In the genomic region with DNA sequence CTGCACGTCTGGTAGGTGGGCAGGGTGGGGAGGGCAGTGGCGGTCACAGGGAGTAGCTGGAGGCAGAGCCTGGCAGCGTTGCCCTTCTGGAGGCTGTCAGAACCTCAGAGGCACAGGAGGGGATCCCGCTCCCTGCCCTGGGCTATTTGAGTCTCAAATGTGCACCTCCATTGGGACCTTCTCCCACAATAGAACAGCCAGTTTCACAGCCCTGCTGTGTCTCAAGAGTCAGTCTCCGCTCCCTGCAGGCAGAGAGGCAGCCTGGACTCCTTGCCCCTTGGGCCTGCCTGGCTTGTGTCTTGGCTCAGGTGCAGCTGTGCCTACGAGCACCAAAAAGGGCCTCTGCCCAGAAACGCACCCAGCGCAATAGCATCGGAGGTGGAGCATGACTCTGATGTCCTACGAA, we compare ENCODE assay signal across 14 cellular contexts. TPM values are rescaled to one million over a fixed set of nuclear protein-coding genes. Genes with fewer than 3 reads are reported as not detected.
DNase-seq lines count a peak whose midpoint lies in the region; ATAC-seq and TF ChIP-seq lines count a peak whose summit lies in the region.
"Had no signal": no experiment of that assay in that cellular context is flagged by ENCODE, and none has a peak within 500 bp of the region (broad histone marks: within the 10 kb centered on the region; RNA-seq: fewer than 3 reads in every experiment).

No MANE protein-coding gene starts in this region.

- no peak for TF ChIP-seq CTCF in HFFc6 (IDR thresholded peaks at IDR 0.05)
- no peak for TF ChIP-seq CTCF in mesothelial cell of epicardium (IDR thresholded peaks at IDR 0.05; ENCODE audit: unreplicated experiment)
- TF ChIP-seq CTCF in right lobe of liver (IDR thresholded peaks at IDR 0.05) = no peak

- H3K4me3 Mint-ChIP-seq in HFFc6 (peak overlapping the region; percentile 9; the same call in 1 of the 2 replicates), mesothelial cell of epicardium (peak overlapping the region; percentile 63)
- no peak overlapping the region for H3K4me3 Mint-ChIP-seq in stimulated activated memory B cell treated with anti-CD40 and anti-IgM and Interleukin-4, amounts not matched to agents 10 μg/mL and 1 μg/mL and 100 μg/mL, for 72 hours

- H3K36me3 Mint-ChIP-seq in HFFc6 (ENCODE audit: low read depth) (no peaks in the 10 kb centered on the region), mesothelial cell of epicardium (no peaks in the 10 kb centered on the region)
- no peaks in the 10 kb centered on the region for H3K36me3 Mint-ChIP-seq in stimulated activated memory B cell treated with anti-CD40 and anti-IgM and Interleukin-4, amounts not matched to agents 10 μg/mL and 1 μg/mL and 100 μg/mL, for 72 hours

- DNase-seq in HFFc6 = no peak
- no peak for DNase-seq in adipocyte (ENCODE audit: low read depth)
- peak in 1 of 2 experiments; percentile 38 for DNase-seq in mesothelial cell of epicardium (ENCODE audit: low spot score in 2 of 2, unreplicated experiment in 2 of 2)
- no peak for DNase-seq in NCI-H1092 treated with DMSO at 0.1 percent for 48 hours (lab: John Stamatoyannopoulos, UW)
- DNase-seq in right lobe of liver = no peak
- DNase-seq: DND-41; gastrocnemius medialis; mammary epithelial cell; NCI-H187 treated with DMSO at 0.1 percent for 48 hours; stimulated activated CD4-positive, alpha-beta T cell treated with anti-CD3 and anti-CD28 coated beads, Interleukin-15, amount 100 ng/mL, for 24 hours; stimulated activated naive B cell treated with anti-CD40 and anti-IgM and Interleukin-4, amounts not matched to agents 10 μg/mL and 1 μg/mL and 100 μg/mL, for 72 hours had no signal

- no peak overlapping the region for H3K27ac Mint-ChIP-seq in HFFc6
- no peak overlapping the region for H3K27ac Mint-ChIP-seq in mesothelial cell of epicardium
- no peak overlapping the region for H3K27ac Mint-ChIP-seq in stimulated activated memory B cell treated with anti-CD40 and anti-IgM and Interleukin-4, amounts not matched to agents 10 μg/mL and 1 μg/mL and 100 μg/mL, for 72 hours
- H3K27ac Mint-ChIP-seq: stimulated activated naive B cell treated with anti-CD40 and anti-IgM and Interleukin-4, amounts not matched to agents 10 μg/mL and 1 μg/mL and 100 μg/mL, for 72 hours had no signal

- intact Hi-C loops in right lobe of liver (cut with DNase I) = no loop called here

- H3K27me3 ChIP-seq in adipocyte (replicated peaks; ENCODE audit: control insufficient read depth, insufficient read depth, low read length) = no peaks in the 10 kb centered on the region
- H3K27me3 ChIP-seq in stomach smooth muscle (ENCODE audit: control insufficient read depth in 1 of 2, insufficient read depth in 2 of 2, low read length in 2 of 2) = no peaks in the 10 kb centered on the region
- H3K27me3 ChIP-seq in right lobe of liver = peaks cover 0 to 5% of the 10 kb centered on the region in 2 donors
- H3K27me3 ChIP-seq: gastrocnemius medialis had no signal

- H3K36me3 ChIP-seq in adipocyte (ENCODE audit: control insufficient read depth, insufficient read depth, low read length, severe bottlenecking) = no peaks in the 10 kb centered on the region
- H3K36me3 ChIP-seq in stomach smooth muscle (ENCODE audit: control insufficient read depth in 2 of 2, insufficient read depth in 2 of 2, low read length in 2 of 2) = no peaks in the 10 kb centered on the region
- H3K36me3 ChIP-seq in right lobe of liver = no peaks in the 10 kb centered on the region
- H3K36me3 ChIP-seq: gastrocnemius medialis had no signal

- no peak for ATAC-seq in right lobe of liver
- ATAC-seq in stimulated activated memory B cell treated with anti-CD40 and anti-IgM and Interleukin-4, amounts not matched to agents 10 μg/mL and 1 μg/mL and 100 μg/mL, for 72 hours = no peak
- ATAC-seq in HG03196 (IDR thresholded peaks at IDR 0.05; ENCODE audit: unreplicated experiment) = no peak
- ATAC-seq: stimulated activated naive B cell treated with anti-CD40 and anti-IgM and Interleukin-4, amounts not matched to agents 10 μg/mL and 1 μg/mL and 100 μg/mL, for 72 hours had no signal

- no peaks in the 10 kb centered on the region for H3K9me3 ChIP-seq in adipocyte (ENCODE audit: control insufficient read depth, low read length)
- no peaks in the 10 kb centered on the region for H3K9me3 ChIP-seq in stomach smooth muscle (ENCODE audit: control insufficient read depth in 2 of 2, low read length in 2 of 2)
- no peaks in the 10 kb centered on the region for H3K9me3 ChIP-seq in right lobe of liver
- H3K9me3 ChIP-seq: gastrocnemius medialis had no signal

- H3K27ac ChIP-seq in stomach smooth muscle (ENCODE audit: low read length) (peak overlapping the region; percentile 46), right lobe of liver (no peak overlapping the region)

- TF ChIP-seq POLR2A in right lobe of liver (IDR thresholded peaks at IDR 0.05) = no peak

- H3K4me1 ChIP-seq in adipocyte (ENCODE audit: control insufficient read depth, insufficient read depth, low read length) = peaks cover 12% of the 10 kb centered on the region
- H3K4me1 ChIP-seq in stomach smooth muscle (ENCODE audit: control insufficient read depth, insufficient read depth, low read length) = peaks cover 24% of the 10 kb centered on the region
- H3K4me1 ChIP-seq in right lobe of liver = no peaks in the 10 kb centered on the region

- H3K9ac ChIP-seq in adipocyte (ENCODE audit: low read length) (peak overlapping the region; percentile 79), stomach smooth muscle (ENCODE audit: low read length in 2 of 2) (peak overlapping the region; percentile 47 to 48)

- H3K4me3 ChIP-seq in adipocyte (ENCODE audit: low read length) (peak overlapping the region; percentile 78), stomach smooth muscle (ENCODE audit: low read length in 2 of 2) (peak overlapping the region; percentile 72 to 76), right lobe of liver (no peak overlapping the region)

- peaks cover 47% of the 10 kb centered on the region for H3K27me3 Mint-ChIP-seq in HFFc6 (ENCODE audit: insufficient read depth)
- peaks cover 10% of the 10 kb centered on the region for H3K27me3 Mint-ChIP-seq in mesothelial cell of epicardium (ENCODE audit: low read depth)
- peaks cover 72% of the 10 kb centered on the region for H3K27me3 Mint-ChIP-seq in stimulated activated memory B cell treated with anti-CD40 and anti-IgM and Interleukin-4, amounts not matched to agents 10 μg/mL and 1 μg/mL and 100 μg/mL, for 72 hours

- WGBS in right lobe of liver (ENCODE audit: insufficient coverage, low coverage, low lambda C conversion rate, missing lambda C conversion rate) = 40% methylated on average over 2 of the region's 10 CpGs

- peaks cover 5% of the 10 kb centered on the region; the same call in 1 of the 2 replicates for H3K4me1 Mint-ChIP-seq in HFFc6 (ENCODE audit: low read depth)
- H3K4me1 Mint-ChIP-seq in mesothelial cell of epicardium = peaks cover 14% of the 10 kb centered on the region
- H3K4me1 Mint-ChIP-seq in stimulated activated memory B cell treated with anti-CD40 and anti-IgM and Interleukin-4, amounts not matched to agents 10 μg/mL and 1 μg/mL and 100 μg/mL, for 72 hours = peaks cover 8% of the 10 kb centered on the region

- H3K9me3 Mint-ChIP-seq in HFFc6 (no peaks in the 10 kb centered on the region), mesothelial cell of epicardium (no peaks in the 10 kb centered on the region)
- H3K9me3 Mint-ChIP-seq in stimulated activated memory B cell treated with anti-CD40 and anti-IgM and Interleukin-4, amounts not matched to agents 10 μg/mL and 1 μg/mL and 100 μg/mL, for 72 hours = no peaks in the 10 kb centered on the region
- H3K9me3 Mint-ChIP-seq: stimulated activated naive B cell treated with anti-CD40 and anti-IgM and Interleukin-4, amounts not matched to agents 10 μg/mL and 1 μg/mL and 100 μg/mL, for 72 hours had no signal

RNA-seq across cellular contexts. Expression of gene FAM168B, which starts 57.4 kb away (rescaled TPM):
- total RNA-seq in HFFc6 (2021; fragmentation: NEBNext Ultra II Directional; extraction: Animal tissue kit (Norgen Biotek cat#: 25700)) = 100 to 1,000 TPM in 1 of 6 experiments, 10 to 100 TPM in 5; 87.2 to 103 (median 95.3) TPM
- total RNA-seq in mesothelial cell of epicardium (114 to 119 TPM (median 116 TPM) in 3 replicates), right lobe of liver (10 to 100 TPM; 28.1 to 69.7 (median 33.9) TPM)

Comparison
In these comparisons a context has a peak if more than half of its experiments do, and no peak if none do; other contexts are left out.
1. H3K4me3 ChIP-seq: peak in adipocyte (single experiment) and stomach smooth muscle (2 of 2); none in right lobe of liver (0 of 3).